23 cellular contexts compared by ENCODE assay signal in genomic region chr18:60172030-60172429, GRCh38.
DNase-seq lines count a peak whose midpoint lies in the region; ATAC-seq and TF ChIP-seq lines count a peak whose summit lies in the region.
"Had no signal": no experiment of that assay in that cellular context is flagged by ENCODE, and none has a peak within 500 bp of the region (broad histone marks: within the 10 kb centered on the region; RNA-seq: fewer than 3 reads in every experiment).

No MANE protein-coding gene starts in this region.

- TF ChIP-seq EP300 in suprapubic skin (IDR thresholded peaks at IDR 0.05) = no peak

- no peak for TF ChIP-seq POLR2A in suprapubic skin (IDR thresholded peaks at IDR 0.05)

- ATAC-seq in SK-N-SH treated with all-trans-retinoic acid at 6 μM for 48 hours = peak; percentile 28; the same call in 1 of the 3 replicates
- ATAC-seq: A549, GM12878 had no signal

- 88% methylated on average over 2 of the region's 2 CpGs for WGBS in suprapubic skin

- H3K27ac ChIP-seq in osteoblast (ENCODE audit: low read depth, low read length) = no peak overlapping the region
- H3K27ac ChIP-seq in suprapubic skin = no peak overlapping the region
- H3K27ac ChIP-seq: 22Rv1, A549, BLaER1 had no signal

- H3K27me3 ChIP-seq in BE2C = no peaks in the 10 kb centered on the region
- H3K27me3 ChIP-seq in osteoblast (ENCODE audit: insufficient read depth, low read length) = no peaks in the 10 kb centered on the region
- no peaks in the 10 kb centered on the region for H3K27me3 ChIP-seq in suprapubic skin
- H3K27me3 ChIP-seq: BLaER1 had no signal

- H3K4me1 ChIP-seq in BE2C (peaks cover 10% of the 10 kb centered on the region), osteoblast (ENCODE audit: insufficient read depth, low read length) (no peaks in the 10 kb centered on the region), suprapubic skin (no peaks in the 10 kb centered on the region)
- H3K4me1 ChIP-seq: A549 had no signal

- no peaks in the 10 kb centered on the region for H3K36me3 ChIP-seq in BE2C
- no peaks in the 10 kb centered on the region for H3K36me3 ChIP-seq in osteoblast (ENCODE audit: insufficient read depth, low read length)
- no peaks in the 10 kb centered on the region for H3K36me3 ChIP-seq in suprapubic skin
- H3K36me3 ChIP-seq: BLaER1 had no signal

- no peak overlapping the region for H3K4me2 ChIP-seq in osteoblast (ENCODE audit: insufficient read depth, low read length)
- H3K4me2 ChIP-seq: A549, BLaER1 had no signal

- H4K20me1 ChIP-seq in osteoblast (ENCODE audit: insufficient read depth, low read length) = no peaks in the 10 kb centered on the region
- H4K20me1 ChIP-seq: BLaER1 had no signal

- no peak overlapping the region for H2AFZ ChIP-seq in osteoblast (ENCODE audit: low read length)

- peak; percentile 45 for DNase-seq in BE2C
- peak; percentile 3 for DNase-seq in osteoblast (ENCODE audit: insufficient read length, low spot score, missing footprints)
- DNase-seq in stimulated activated CD8-positive, alpha-beta memory T cell treated with anti-CD3 and anti-CD28 coated beads, Interleukin-4, amount 100 ng/mL, for 48 hours = no peak
- DNase-seq in occipital lobe (lab: John Stamatoyannopoulos, UW) = no peak
- DNase-seq in suprapubic skin (ENCODE audit: low spot score in 2 of 2) = no peak
- DNase-seq: AML-193; C1 segment of cervical spinal cord; CD4-positive, alpha-beta memory T cell; CD4-positive, CD25-positive, alpha-beta regulatory T cell; CD8-positive, alpha-beta memory T cell; COR-L47; DMS 273 treated with DMSO at 0.1 percent for 48 hours; DMS153; DMS53; DMS79; DND-41; EL; GDM1 had no signal

- H3K9me3 ChIP-seq in BE2C (no peaks in the 10 kb centered on the region), osteoblast (ENCODE audit: low read depth, low read length) (no peaks in the 10 kb centered on the region), suprapubic skin (no peaks in the 10 kb centered on the region)
- H3K9me3 ChIP-seq: A549, BLaER1 had no signal

- TF ChIP-seq CTCF in BE2C (IDR thresholded peaks at IDR 0.05; ENCODE audit: low read depth, low read length) (no peak), osteoblast (IDR thresholded peaks at IDR 0.05; ENCODE audit: extremely low read depth, low read depth, low read length) (no peak), suprapubic skin (IDR thresholded peaks at IDR 0.05) (no peak)

- no peaks in the 10 kb centered on the region for H3K79me2 ChIP-seq in osteoblast (ENCODE audit: insufficient read depth, low read length)

- H3K4me3 ChIP-seq in BE2C (ENCODE audit: low read depth, low read length) = no peak overlapping the region
- no peak overlapping the region for H3K4me3 ChIP-seq in osteoblast (ENCODE audit: insufficient read depth, low read length)
- H3K4me3 ChIP-seq in suprapubic skin = no peak overlapping the region
- H3K4me3 ChIP-seq: A549, BLaER1, GM12878 had no signal

TF ChIP-seq in SK-N-SH treated with all-trans-retinoic acid at 6 μM for 48 hours, 23 proteins besides CTCF, POLR2A, EP300 and RAD21:
- TF ChIP-seq TCF4 (CRISPR knock-in tag; IDR thresholded peaks at IDR 0.05; ENCODE audit: borderline replicate concordance) = 0 out of 2 replicates have a peak, but pooled peaks have one; percentile 36
- no peak for TF ChIP-seq GLIS3 (CRISPR knock-in tag; IDR thresholded peaks at IDR 0.05)
- TF ChIP-seq ZNF8 (CRISPR knock-in tag; IDR thresholded peaks at IDR 0.05) = no peak
- no peak for TF ChIP-seq TSHZ2 (CRISPR knock-in tag; IDR thresholded peaks at IDR 0.05)

Comparison
In these comparisons a context has a peak if more than half of its experiments do, and no peak if none do; other contexts are left out.
1. DNase-seq: peak in BE2C (single experiment) and osteoblast (single experiment); none in stimulated activated CD8-positive, alpha-beta memory T cell treated with anti-CD3 and anti-CD28 coated beads, Interleukin-4, amount 100 ng/mL, for 48 hours (single experiment), occipital lobe (single experiment) and suprapubic skin (0 of 2).